Comparison of ENCODE assay signal across 8 cellular contexts in the genomic region with DNA sequence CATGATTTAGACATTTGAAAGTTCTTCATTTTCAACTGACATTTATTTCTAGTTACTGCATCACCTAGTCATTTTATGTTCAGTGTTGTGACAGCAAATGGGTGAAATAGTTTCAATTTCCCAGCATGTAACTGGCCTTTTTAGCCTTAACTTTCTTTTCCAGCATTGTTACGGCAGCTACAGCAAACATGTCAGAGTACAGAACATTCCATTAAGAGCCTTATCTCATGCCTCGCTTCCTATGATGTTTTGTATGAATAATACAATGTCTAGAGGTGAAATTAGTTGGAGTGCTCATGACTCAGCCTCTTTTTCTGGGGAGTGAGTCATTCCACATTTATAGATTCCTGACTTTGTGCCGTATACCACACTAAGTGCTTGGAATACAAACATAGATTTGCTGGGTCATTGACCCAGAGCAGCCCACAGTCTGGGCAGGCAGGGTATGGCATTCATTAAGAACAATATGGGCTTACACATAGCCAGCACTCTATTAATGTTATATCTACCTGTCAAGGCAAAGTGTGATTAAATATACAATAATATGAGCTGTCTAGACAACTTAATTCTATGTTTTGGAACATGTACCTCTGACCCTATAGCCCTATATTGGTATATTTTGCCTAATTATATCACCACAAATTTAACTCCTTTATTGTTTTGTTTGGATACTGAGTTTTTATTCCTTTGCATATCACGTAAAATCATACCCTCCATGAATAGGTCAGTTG.
DNase-seq lines count a peak whose midpoint lies in the region; TF ChIP-seq lines count a peak whose summit lies in the region.

No MANE protein-coding gene starts in this region.

- intact Hi-C loops in PC-9 (cut with micrococcal nuclease; ENCODE audit: unreplicated experiment) = loop anchor here (1.0 to 5.0 kb wide), 4 partner anchors 24 to 114 kb away; no protein-coding TSS in a partner anchor

- POLR2A ChIA-PET in PC-9 (lab: Charles Lee; ENCODE audit: unreplicated experiment) = no interaction called here

- peak; percentile 81 for DNase-seq in GM04504 (ENCODE audit: low read depth)
- DNase-seq in PC-9 = peak; percentile 55 to 92
- peak; percentile 96 for DNase-seq in foreskin fibroblast
- peak; percentile 93 for DNase-seq in skeletal muscle cell (ENCODE audit: low read depth)
- no peak for DNase-seq in middle frontal gyrus (ENCODE audit: extremely low spot score, low spot score)
- no peak for DNase-seq in NCI-H2171 treated with DMSO at 0.1 percent for 48 hours (lab: John Stamatoyannopoulos, UW)
- no peak for DNase-seq in NCI-H1694 (lab: John Stamatoyannopoulos, UW)
- no peak for DNase-seq in KG1 (lab: John Stamatoyannopoulos, UW)

- no peaks in the 10 kb centered on the region for H3K79me2 ChIP-seq in PC-9 (ENCODE audit: low read depth)

- CTCF ChIA-PET in PC-9 (lab: Charles Lee) = no interaction called here

- H3K9me2 ChIP-seq in PC-9 (ENCODE audit: insufficient read depth) = no peaks in the 10 kb centered on the region

- H3K4me2 ChIP-seq in PC-9 = peak overlapping the region; percentile 32

- H2AFZ ChIP-seq in PC-9 = no peak overlapping the region

- peaks cover 14% of the 10 kb centered on the region; the same call in 1 of the 2 replicates for H3F3A ChIP-seq in PC-9 (ENCODE audit: insufficient read depth, low read depth)

- no peaks in the 10 kb centered on the region; the same call in 1 of the 2 replicates for H3K9me3 ChIP-seq in PC-9 (ENCODE audit: insufficient read depth, low read depth)

- no peaks in the 10 kb centered on the region for H3K27me3 ChIP-seq in PC-9 (ENCODE audit: insufficient read depth, low read depth)

- H3K4me1 ChIP-seq in PC-9 (replicated peaks; ENCODE audit: insufficient read depth) = peaks cover 18% of the 10 kb centered on the region

- no peaks in the 10 kb centered on the region for H4K20me1 ChIP-seq in PC-9 (ENCODE audit: insufficient read depth)

- BruUV-seq in PC-9 (replicated peaks; lab: Mats Ljungman, UMichigan) = no TSS peak

- peak overlapping the region; percentile 71 for H3K27ac ChIP-seq in PC-9

- H3K4me3 ChIP-seq in PC-9 = no peak overlapping the region
- no peak overlapping the region for H3K4me3 ChIP-seq in foreskin fibroblast (ENCODE audit: low read depth in 1 of 2, low read length in 2 of 2)
- no peak overlapping the region for H3K4me3 ChIP-seq in skeletal muscle cell (ENCODE audit: low read depth, low read length)

- TF ChIP-seq CTCF in PC-9 (conservative IDR thresholded peaks at IDR 0.05) = no peak
- no peak for TF ChIP-seq CTCF in foreskin fibroblast (IDR thresholded peaks at IDR 0.05; ENCODE audit: low read depth, low read length)

- no peaks in the 10 kb centered on the region for H3K36me3 ChIP-seq in PC-9 (ENCODE audit: low read depth)

Comparison
In these comparisons a context has a peak if more than half of its experiments do, and no peak if none do; other contexts are left out.
1. DNase-seq: peak in GM04504 (single experiment), PC-9 (2 of 2), foreskin fibroblast (2 of 2) and skeletal muscle cell (single experiment); none in middle frontal gyrus (single experiment), NCI-H2171 treated with DMSO at 0.1 percent for 48 hours (single experiment), NCI-H1694 (single experiment) and KG1 (single experiment).